In the genomic region with DNA sequence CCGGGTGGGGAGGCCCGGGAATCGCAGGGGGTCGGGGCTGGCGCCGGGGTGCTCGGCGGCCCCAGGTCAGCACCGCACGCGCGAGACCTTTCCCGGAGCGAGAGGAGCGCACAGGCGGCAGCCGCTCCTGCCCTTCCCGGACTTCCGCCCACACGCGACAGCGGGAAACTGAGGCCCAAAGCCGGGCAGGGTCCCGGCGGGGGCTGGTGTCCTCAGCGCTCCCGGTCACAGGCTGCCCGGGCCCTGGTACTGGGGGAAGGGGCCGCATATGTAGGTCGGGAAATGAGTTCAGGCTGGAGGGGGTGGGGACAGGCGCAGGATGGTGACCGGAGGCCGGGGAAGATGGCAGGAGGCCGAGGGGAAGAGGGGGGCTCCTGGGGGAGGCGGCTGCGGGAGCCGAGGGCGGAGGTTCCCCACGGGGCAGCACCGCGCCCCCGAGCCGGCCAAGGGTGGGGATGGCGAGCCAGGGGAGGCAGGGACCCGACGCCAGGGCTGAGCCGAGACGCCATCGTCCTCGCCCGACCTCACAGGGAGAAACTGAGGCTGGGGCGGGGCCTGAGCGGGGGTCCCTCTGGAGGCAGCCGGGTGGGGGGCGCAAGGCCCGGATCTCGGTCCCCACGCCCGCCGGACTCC, we compare ENCODE assay signal across 6 cellular contexts. TPM values are rescaled to one million over a fixed set of nuclear protein-coding genes. Genes with fewer than 3 reads are reported as not detected.
A peak's percentile ranks its signal among the peaks of the same experiment; 100 is the strongest.
DNase-seq lines count a peak whose midpoint lies in the region; ATAC-seq, FAIRE-seq and TF ChIP-seq lines count a peak whose summit lies in the region.

No MANE protein-coding gene starts in this region.

- DNase-seq in LNCaP clone FGC (ENCODE audit: low read depth) (no peak), sciatic nerve (ENCODE audit: low spot score) (peak; percentile 79), GM19239 (ENCODE audit: insufficient read length, low spot score) (no peak), NCI-H510A (lab: John Stamatoyannopoulos, UW) (no peak), NCI-H226 (no peak)

- peaks cover 27 to 28% of the 10 kb centered on the region in 2 donors for H3K27me3 ChIP-seq in duodenal mucosa (ENCODE audit: control insufficient read depth in 1 of 2, insufficient read depth in 2 of 2, low read length in 2 of 2)

- no peak overlapping the region for H3K27ac ChIP-seq in duodenal mucosa (ENCODE audit: low read depth, low read length)

- H3K4me1 ChIP-seq in duodenal mucosa (ENCODE audit: control insufficient read depth in 1 of 2, insufficient read depth in 2 of 2, low read length in 2 of 2): peaks cover 0 to 42% of the 10 kb centered on the region in 2 donors

- no peak overlapping the region for H3K9ac ChIP-seq in duodenal mucosa (ENCODE audit: low read depth in 1 of 2, low read length in 2 of 2)

- H3K4me3 ChIP-seq in LNCaP clone FGC (ENCODE audit: low read depth, low read length) (peak overlapping the region; percentile 61), duodenal mucosa (ENCODE audit: low read depth in 1 of 2, low read length in 2 of 2) (peak overlapping the region; percentile 29 to 48)

- H3K36me3 ChIP-seq in duodenal mucosa (ENCODE audit: control insufficient read depth in 1 of 2, insufficient read depth in 2 of 2, low read length in 2 of 2): no peaks in the 10 kb centered on the region

- no peak for FAIRE-seq in GM19239 (lab: Jason Lieb, UNC)

- no peak for ATAC-seq in sciatic nerve

- no peak for TF ChIP-seq CTCF in LNCaP clone FGC (IDR thresholded peaks at IDR 0.05; ENCODE audit: control insufficient read depth, extremely low read depth, insufficient read depth)

- H3K9me3 ChIP-seq in duodenal mucosa (ENCODE audit: control insufficient read depth in 1 of 2, low read length in 2 of 2): no peaks in the 10 kb centered on the region

- intact Hi-C loops in sciatic nerve (cut with DNase I): loop anchor here (5.0 kb wide), 1 partner anchor 300 kb away; no protein-coding TSS in a partner anchor

RNA-seq across cellular contexts. Expression of a gene that starts 0.7 kb away (rescaled TPM):
- 2.9 TPM for total RNA-seq in sciatic nerve

RNA-seq across cellular contexts. Expression of a gene that starts 4.4 kb away (rescaled TPM):
- total RNA-seq in sciatic nerve: 90.9 TPM

RNA-seq across cellular contexts. Expression of a gene that starts 11.2 kb away (rescaled TPM):
- total RNA-seq in sciatic nerve: 117 TPM

RNA-seq across cellular contexts. Expression of a gene that starts 31.6 kb away (rescaled TPM):
- total RNA-seq in sciatic nerve: 57.2 TPM

RNA-seq across cellular contexts. Expression of a gene that starts 32.0 kb away (rescaled TPM):
- total RNA-seq in sciatic nerve: 550 TPM
